In the genomic region with DNA sequence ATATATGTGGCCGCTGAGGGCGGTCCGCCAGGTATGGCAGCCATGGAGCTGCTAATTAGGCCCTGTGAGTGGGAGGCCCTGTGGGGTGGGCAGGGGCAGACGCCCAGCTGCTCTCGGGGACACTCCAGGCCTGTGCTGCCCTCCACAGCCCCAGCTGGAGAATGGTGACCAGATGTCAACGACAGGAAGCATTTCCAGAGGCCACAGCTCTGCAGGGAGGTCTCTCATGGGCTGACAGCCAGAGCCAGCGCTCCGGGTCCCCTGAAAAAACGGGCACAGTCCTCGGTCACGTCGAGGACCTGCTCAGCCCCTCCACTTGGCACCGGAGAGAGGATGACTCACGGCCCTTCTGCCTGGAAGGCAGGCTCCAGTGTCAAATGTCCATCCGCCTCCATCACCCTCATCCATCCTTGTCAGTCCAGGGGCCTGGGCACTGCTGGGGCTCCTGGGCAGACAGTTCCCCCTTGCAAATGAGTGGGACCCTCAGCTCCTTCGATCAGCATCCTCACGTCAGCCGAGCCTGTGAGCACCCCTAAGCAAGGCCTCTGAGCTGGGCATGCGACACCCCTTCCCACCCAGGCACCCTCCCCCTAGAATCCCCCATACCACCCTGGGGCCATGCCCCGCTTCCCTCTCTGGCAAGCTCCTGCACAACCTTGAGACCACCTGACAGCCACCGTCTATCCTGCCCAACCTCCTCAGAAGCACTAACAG, we compare ENCODE assay signal across 8 cellular contexts. TPM values are rescaled to one million over a fixed set of nuclear protein-coding genes. Genes with fewer than 3 reads are reported as not detected.
DNase-seq lines count a peak whose midpoint lies in the region; ATAC-seq, FAIRE-seq and TF ChIP-seq lines count a peak whose summit lies in the region.

No MANE protein-coding gene starts in this region.

- H3K9ac ChIP-seq in K562 (ENCODE audit: insufficient read depth in 1 of 2, low read depth in 2 of 2, low read length in 2 of 2): peak overlapping the region in 1 of 2 experiments; percentile 92; a peak in 2 of 4 replicates

- no peak; the same call in 1 of the 2 replicates for TF ChIP-seq RAD21 in Ishikawa (IDR thresholded peaks at IDR 0.05; ENCODE audit: low read depth)
- no peak for TF ChIP-seq RAD21 in K562 (CRISPR knock-in tag; conservative IDR thresholded peaks at IDR 0.05 in 1 of 2, IDR thresholded peaks at IDR 0.05 in 1 of 2)

- H3K4me1 ChIP-seq in K562 (replicated peaks in 1 of 2; ENCODE audit: control insufficient read depth in 2 of 2, insufficient read depth in 2 of 2, low read length in 2 of 2) (peaks cover 14 to 67% of the 10 kb centered on the region in 2 experiments), small intestine (ENCODE audit: control insufficient read depth in 2 of 2, insufficient read depth in 1 of 2, low read depth in 1 of 2, low read length in 1 of 2) (peaks cover 3 to 10% of the 10 kb centered on the region in 2 donors)

- ATAC-seq in K562 (no peak), natural killer cell (no peak), HG03354 (IDR thresholded peaks at IDR 0.05; ENCODE audit: poor library complexity, severe bottlenecking, unreplicated experiment) (no peak), GM19328 (IDR thresholded peaks at IDR 0.05; ENCODE audit: unreplicated experiment) (no peak)

- H4K20me1 ChIP-seq in K562 (replicated peaks; ENCODE audit: control insufficient read depth, insufficient read depth, low read length): peaks cover 45% of the 10 kb centered on the region

- CTCF ChIA-PET in K562 (lab: Yijun Ruan, JAX; ENCODE audit: low intra/inter-chr PET ratio): no interaction called here

- H3K27ac ChIP-seq in K562 (ENCODE audit: extremely low read depth, low read depth, low read length) (no peak overlapping the region), small intestine (ENCODE audit: low read depth in 1 of 2, low read length in 1 of 2) (no peak overlapping the region)

- H3K36me3 ChIP-seq in K562 (ENCODE audit: control insufficient read depth, insufficient read depth, low read length) (peaks cover 15% of the 10 kb centered on the region; the same call in 2 of the 3 replicates), small intestine (ENCODE audit: control insufficient read depth in 2 of 2, insufficient read depth in 2 of 2, low read length in 2 of 2) (no peaks in the 10 kb centered on the region)

- no peaks in the 10 kb centered on the region for H3K9me1 ChIP-seq in K562 (ENCODE audit: control insufficient read depth, insufficient read depth, low read length)

- TF ChIP-seq EP300 in Ishikawa (IDR thresholded peaks at IDR 0.05; ENCODE audit: borderline replicate concordance) (no peak), K562 (IDR thresholded peaks at IDR 0.05; ENCODE audit: low read length) (no peak)

- POLR2A ChIA-PET in K562 (lab: Yijun Ruan, JAX): interaction anchor here (0.6 to 7.0 kb wide), 11 partner anchors 9 to 319 kb away, joined by 3 to 54 read pairs (median 3); no protein-coding TSS in a partner anchor

- no peaks in the 10 kb centered on the region for H3K9me3 ChIP-seq in K562 (replicated peaks; ENCODE audit: control insufficient read depth, insufficient read depth, low read depth, low read length)
- no peaks in the 10 kb centered on the region for H3K9me3 ChIP-seq in small intestine (ENCODE audit: control insufficient read depth, low read depth)

- WGBS in K562 (ENCODE audit: insufficient coverage, low coverage, missing lambda C conversion rate): 88% methylated on average over 20 of the region's 21 CpGs
- 72 to 79% (median 74%) methylated on average over 20 to 21 of the region's 21 CpGs for WGBS in small intestine, 3 donors

- intact Hi-C loops in K562 (cut with micrococcal nuclease): loop anchor here (10.0 kb wide), 1 partner anchor 292 kb away; no protein-coding TSS in a partner anchor
- intact Hi-C loops in natural killer cell (cut with micrococcal nuclease): loop anchor here (10.0 kb wide), 1 partner anchor 688 kb away; the partner anchor contains the start of gene IL17RA

- in situ Hi-C loops in Caki2 (cut with HindIII; ENCODE audit: low pct_unique_long_range_greater_than_20kb, low sequenced_read_pairs): no loop called here
- in situ Hi-C loops in K562 (cut with MboI): no loop called here

- FAIRE-seq in K562 (lab: Jason Lieb, UNC): no peak
- FAIRE-seq in small intestine (lab: Jason Lieb, UNC): no peak

- no peak overlapping the region for H2AFZ ChIP-seq in K562 (ENCODE audit: low read depth, low read length)

- H3K36me3 Mint-ChIP-seq in natural killer cell: no peaks in the 10 kb centered on the region

- H3K27me3 Mint-ChIP-seq in natural killer cell (ENCODE audit: low read depth in 2 of 2): no peaks in the 10 kb centered on the region

- peak overlapping the region; percentile 82 to 90 for H3K27ac Mint-ChIP-seq in natural killer cell

- no peak overlapping the region for H3K4me2 ChIP-seq in K562 (ENCODE audit: insufficient read depth, low read length)

- DNase-seq in Caki2 (ENCODE audit: low read depth) (peak; percentile 38), K562 (ENCODE audit: extremely low read depth in 1 of 4, low spot score in 3 of 4) (no peak), natural killer cell (no peak), small intestine (no peak), T1000 (lab: John Stamatoyannopoulos, UW) (no peak)

- no peaks in the 10 kb centered on the region for H3K27me3 ChIP-seq in K562 (ENCODE audit: control insufficient read depth in 2 of 2, insufficient read depth in 2 of 2, low read length in 2 of 2)
- H3K27me3 ChIP-seq in small intestine (ENCODE audit: control insufficient read depth in 2 of 2, insufficient read depth in 2 of 2, low read length in 2 of 2): no peaks in the 10 kb centered on the region

- H3K4me3 Mint-ChIP-seq in natural killer cell: peak overlapping the region; percentile 94

- H3K4me3 ChIP-seq in K562 (no peak overlapping the region; the same call in 1 of the 2 replicates), small intestine (ENCODE audit: low read depth in 1 of 2, low read length in 2 of 2) (no peak overlapping the region)

- no TSS peak for BruUV-seq in K562 (replicated peaks; lab: Mats Ljungman, UMichigan)

- no peak for TF ChIP-seq POLR2A in K562 (conservative IDR thresholded peaks at IDR 0.05)

- TF ChIP-seq CTCF in K562 (IDR thresholded peaks at IDR 0.05 in 2 of 3, conservative IDR thresholded peaks at IDR 0.05 in 1 of 3; ENCODE audit: insufficient read depth in 2 of 3, low read depth in 1 of 3, low read length in 3 of 3) (no peak), natural killer cell (IDR thresholded peaks at IDR 0.05) (no peak)

- no peaks in the 10 kb centered on the region for H3K9me3 Mint-ChIP-seq in natural killer cell

- H3K4me1 Mint-ChIP-seq in natural killer cell: peaks cover 56 to 63% of the 10 kb centered on the region in 2 donors

- peaks cover 58% of the 10 kb centered on the region for H3K79me2 ChIP-seq in K562 (ENCODE audit: control insufficient read depth, insufficient read depth, low read length)

TF ChIP-seq in Ishikawa, 13 proteins besides CTCF, POLR2A, EP300 and RAD21:
- TF ChIP-seq CREB1 (IDR thresholded peaks at IDR 0.05; ENCODE audit: low read depth) (no peak), NFIC (IDR thresholded peaks at IDR 0.05) (peak; percentile 49)

TF ChIP-seq in K562, 482 proteins besides CTCF, POLR2A, EP300 and RAD21:
- TF ChIP-seq GABPB1 (CRISPR knock-in tag; IDR thresholded peaks at IDR 0.05) (0 out of 2 replicates have a peak, but pooled peaks have one; percentile 19), ETV5 (CRISPR knock-in tag; IDR thresholded peaks at IDR 0.05; ENCODE audit: low read depth) (no peak)
TF ChIP-seq in K562: peak in this region for 1.

RNA-seq across cellular contexts. Expression of gene BID, which starts 1.9 kb away (rescaled TPM):
- total RNA-seq in Caki2 (2014; rRNA removed; shearing (Covaris generic); ENCODE audit: low replicate concordance): 167 and 198 TPM in 2 replicates
- total RNA-seq in K562 (2011; cell fraction: chromatin; rRNA removed; ENCODE audit: low replicate concordance): 18.0 and 26.5 TPM in 2 replicates
- total RNA-seq in K562 (2011; cell fraction: nucleolus; rRNA removed): 39.3 and 42.0 TPM in 2 replicates
- 27.0 and 30.7 TPM in 2 replicates for total RNA-seq in K562 (2011; cell fraction: nucleoplasm; rRNA removed)
- 165 and 212 TPM in 2 replicates for total RNA-seq in K562 (2014; rRNA removed)
- 25.5 and 26.3 TPM in 2 replicates for total RNA-seq in K562 (2014; rRNA removed; fragmentation: Illumina TruSeq; extraction: Trizol)
- total RNA-seq in K562 (2015; rRNA removed; fragmentation: Illumina TruSeq; extraction: Trizol): 60.4 and 63.7 TPM in 2 replicates
- 94.7 and 99.6 TPM in 2 replicates for total RNA-seq in K562 (2021)
- 119 and 164 TPM in 2 replicates for polyA plus RNA-seq in K562 (2011; rRNA removed)
- polyA plus RNA-seq in K562 (2011; cell fraction: cytosol; rRNA removed): 249 and 453 TPM in 2 replicates
- 84.6 and 89.3 TPM in 2 replicates for polyA plus RNA-seq in K562 (2011; cell fraction: nucleus; rRNA removed)
- 60.9 and 80.1 TPM in 2 replicates for polyA plus RNA-seq in K562 (2012)
- 35.2 and 84.7 TPM in 2 replicates for polyA plus RNA-seq in K562 (2014; fragmentation: Illumina TruSeq; extraction: Trizol)
- polyA plus RNA-seq in K562 (2014; fragmentation: Nextera tagmentation; extraction: Ambion mirVana): 1 to 10 TPM; 5.2 to 8.9 TPM
- polyA plus RNA-seq in K562 (2014; rRNA removed): 208 and 209 TPM in 2 replicates
- 21.5 and 30.2 TPM in 2 replicates for polyA minus RNA-seq in K562 (2011; rRNA and poly(A)+ RNA removed)
- polyA minus RNA-seq in K562 (2011; cell fraction: cytosol; rRNA and poly(A)+ RNA removed): 46.1 and 91.5 TPM in 2 replicates
- polyA minus RNA-seq in K562 (2011; cell fraction: nucleus; rRNA and poly(A)+ RNA removed): 7.7 and 13.4 TPM in 2 replicates
- total RNA-seq in natural killer cell: 10 to 100 TPM; 40.9 to 42.4 (median 42.3) TPM
- polyA plus RNA-seq in small intestine: 10 to 100 TPM; 12.7 to 59.4 (median 15.1) TPM
